ENCODE assay signal across 1 cellular context in genomic region chrX:46758956-46759644, GRCh38.
A peak's percentile ranks its signal among the peaks of the same experiment; 100 is the strongest.
TF ChIP-seq lines count a peak whose summit lies in the region.

Gene SLC9A7, minus strand, starts transcription at chrX:46759118. Its CDS starts 89 bp downstream, at chrX:46759029.

TF ChIP-seq in HepG2, 621 proteins besides CTCF, POLR2A, EP300 and RAD21 (continued from another document and continues in another):
- TF ChIP-seq IKZF4 (CRISPR knock-in tag; IDR thresholded peaks at IDR 0.05; ENCODE audit: borderline replicate concordance, low read depth, not compliant biosample characterization): no peak
- no peak for TF ChIP-seq FOSL1 (CRISPR knock-in tag; IDR thresholded peaks at IDR 0.05; ENCODE audit: borderline replicate concordance)
- TF ChIP-seq PCBP1 (IDR thresholded peaks at IDR 0.05; ENCODE audit: borderline replicate concordance, low read depth, low read length): no peak
- TF ChIP-seq ZBTB38 (CRISPR knock-in tag; IDR thresholded peaks at IDR 0.05): no peak
- TF ChIP-seq RBM39 (IDR thresholded peaks at IDR 0.05; ENCODE audit: low read depth, low read length, poor library complexity, severe bottlenecking): no peak
- TF ChIP-seq MTF1 (CRISPR knock-in tag; IDR thresholded peaks at IDR 0.05): no peak
- no peak for TF ChIP-seq AGO1 (IDR thresholded peaks at IDR 0.05; ENCODE audit: low read depth, low read length, poor library complexity, severe bottlenecking)
- TF ChIP-seq ZNF407 (CRISPR knock-in tag; IDR thresholded peaks at IDR 0.05; ENCODE audit: not compliant biosample characterization): no peak
- TF ChIP-seq ZNF841 (CRISPR knock-in tag; IDR thresholded peaks at IDR 0.05; ENCODE audit: borderline replicate concordance): no peak
- TF ChIP-seq ZNF503 (CRISPR knock-in tag; IDR thresholded peaks at IDR 0.05): no peak
- no peak for TF ChIP-seq ZBTB10 (CRISPR knock-in tag; IDR thresholded peaks at IDR 0.05; ENCODE audit: borderline replicate concordance)
- TF ChIP-seq ZNF850 (CRISPR knock-in tag; conservative IDR thresholded peaks at IDR 0.05): no peak
- TF ChIP-seq ZBTB21 (CRISPR knock-in tag; IDR thresholded peaks at IDR 0.05): no peak
- no peak for TF ChIP-seq MED13 (CRISPR knock-in tag; IDR thresholded peaks at IDR 0.05)
- no peak for TF ChIP-seq SNAPC2 (CRISPR knock-in tag; IDR thresholded peaks at IDR 0.05)
- no peak for TF ChIP-seq ZNF737 (CRISPR knock-in tag; IDR thresholded peaks at IDR 0.05; ENCODE audit: borderline replicate concordance)
- no peak for TF ChIP-seq ZNF589 (CRISPR knock-in tag; conservative IDR thresholded peaks at IDR 0.05)
- peak; percentile 22; the same call in 1 of the 2 replicates for TF ChIP-seq FOXA3 (CRISPR knock-in tag; IDR thresholded peaks at IDR 0.05)
- TF ChIP-seq ZNF530 (CRISPR knock-in tag; IDR thresholded peaks at IDR 0.05; ENCODE audit: low read depth): no peak
- no peak for TF ChIP-seq ZNF775 (CRISPR knock-in tag; IDR thresholded peaks at IDR 0.05; ENCODE audit: borderline replicate concordance)
- TF ChIP-seq SOX6 (IDR thresholded peaks at IDR 0.05): no peak
- TF ChIP-seq SOX6 (CRISPR knock-in tag; IDR thresholded peaks at IDR 0.05): no peak
- no peak for TF ChIP-seq FUBP1 (CRISPR knock-in tag; IDR thresholded peaks at IDR 0.05; ENCODE audit: borderline replicate concordance)
- TF ChIP-seq TRIM24 (CRISPR knock-in tag; IDR thresholded peaks at IDR 0.05): no peak
- TF ChIP-seq KDM2A (CRISPR knock-in tag; IDR thresholded peaks at IDR 0.05; ENCODE audit: borderline replicate concordance, low read depth): peak; percentile 55
- no peak for TF ChIP-seq MAZ (IDR thresholded peaks at IDR 0.05; ENCODE audit: borderline replicate concordance, low read depth, low read length)
- TF ChIP-seq MAZ (CRISPR knock-in tag; IDR thresholded peaks at IDR 0.05; ENCODE audit: low read depth): peak; percentile 64; the same call in 1 of the 2 replicates
- no peak for TF ChIP-seq DNMT1 (CRISPR knock-in tag; IDR thresholded peaks at IDR 0.05)
- TF ChIP-seq CAMTA2 (CRISPR knock-in tag; IDR thresholded peaks at IDR 0.05; ENCODE audit: borderline replicate concordance): no peak
- TF ChIP-seq ATF1 (CRISPR knock-in tag; IDR thresholded peaks at IDR 0.05): no peak
- TF ChIP-seq ZBTB42 (CRISPR knock-in tag; IDR thresholded peaks at IDR 0.05): no peak
- no peak for TF ChIP-seq ESRRA (CRISPR knock-in tag; IDR thresholded peaks at IDR 0.05; ENCODE audit: low read depth)
- TF ChIP-seq NONO (IDR thresholded peaks at IDR 0.05): no peak
- TF ChIP-seq NONO (CRISPR knock-in tag; conservative IDR thresholded peaks at IDR 0.05): 0 out of 2 replicates have a peak, but pooled peaks have one; percentile 39
- no peak for TF ChIP-seq KMT2B (CRISPR knock-in tag; IDR thresholded peaks at IDR 0.05)
- no peak for TF ChIP-seq SRY (CRISPR knock-in tag; IDR thresholded peaks at IDR 0.05)
- no peak for TF ChIP-seq SCMH1 (CRISPR knock-in tag; IDR thresholded peaks at IDR 0.05; ENCODE audit: borderline replicate concordance)
- TF ChIP-seq ZFYVE20 (CRISPR knock-in tag; IDR thresholded peaks at IDR 0.05; ENCODE audit: borderline replicate concordance, low read depth): no peak
- no peak for TF ChIP-seq ATRX (CRISPR knock-in tag; IDR thresholded peaks at IDR 0.05; ENCODE audit: borderline replicate concordance)
- TF ChIP-seq ZNF234 (CRISPR knock-in tag; conservative IDR thresholded peaks at IDR 0.05): no peak
- TF ChIP-seq ARID5B (CRISPR knock-in tag; IDR thresholded peaks at IDR 0.05): no peak
- peak; percentile 38; the same call in 1 of the 2 replicates for TF ChIP-seq MYC (CRISPR knock-in tag; IDR thresholded peaks at IDR 0.05; ENCODE audit: borderline replicate concordance)
- TF ChIP-seq TCF7L2 (IDR thresholded peaks at IDR 0.05; ENCODE audit: low read depth, low read length): no peak
- no peak for TF ChIP-seq CEBPB (IDR thresholded peaks at IDR 0.05; ENCODE audit: borderline replicate concordance, low read depth, low read length)
- no peak for TF ChIP-seq SP2 (CRISPR knock-in tag; IDR thresholded peaks at IDR 0.05)
- no peak for TF ChIP-seq ZNF605 (CRISPR knock-in tag; IDR thresholded peaks at IDR 0.05)
